Comparison of ENCODE assay signal across 8 cellular contexts in genomic region chr16:88804552-88805339, GRCh38. TPM values are rescaled to one million over a fixed set of nuclear protein-coding genes. Genes with fewer than 3 reads are reported as not detected.
DNase-seq lines count a peak whose midpoint lies in the region; ATAC-seq, FAIRE-seq and TF ChIP-seq lines count a peak whose summit lies in the region.

No MANE protein-coding gene starts in this region.

- ATAC-seq in activated CD4-positive, alpha-beta T cell treated with anti-CD3 and anti-CD28 coated beads for 36 hours: peak; percentile 13

- no peaks in the 10 kb centered on the region for H3K9me3 Mint-ChIP-seq in activated CD4-positive, alpha-beta T cell treated with anti-CD3 and anti-CD28 coated beads for 36 hours (ENCODE audit: low read depth)
- H3K9me3 Mint-ChIP-seq in nephron: no peaks in the 10 kb centered on the region

- H3K27me3 ChIP-seq in bronchial epithelial cell (ENCODE audit: control insufficient read depth, insufficient read depth, low read length): no peaks in the 10 kb centered on the region
- H3K27me3 ChIP-seq in ascending aorta: no peaks in the 10 kb centered on the region

- H3K4me1 Mint-ChIP-seq in activated CD4-positive, alpha-beta T cell treated with anti-CD3 and anti-CD28 coated beads for 36 hours: peaks cover 32% of the 10 kb centered on the region
- no peaks in the 10 kb centered on the region for H3K4me1 Mint-ChIP-seq in nephron

- no peaks in the 10 kb centered on the region for H3K27me3 Mint-ChIP-seq in activated CD4-positive, alpha-beta T cell treated with anti-CD3 and anti-CD28 coated beads for 36 hours
- no peaks in the 10 kb centered on the region for H3K27me3 Mint-ChIP-seq in nephron (ENCODE audit: low read depth)

- intact Hi-C loops in activated CD4-positive, alpha-beta T cell treated with anti-CD3 and anti-CD28 coated beads for 36 hours (cut with DNase I, micrococcal nuclease): loop anchor here (1.0 to 5.0 kb wide), 4 partner anchors 67 to 1068 kb away; partner anchors contain the start of genes RPL13 (in 1 of the 2), TCF25 (in 1 of the 2) and ZFPM1 (in 1 of the 2)
- intact Hi-C loops in ascending aorta (cut with DNase I): no loop called here

- no peak overlapping the region for H3K27ac ChIP-seq in ascending aorta

- H3K27ac Mint-ChIP-seq in activated CD4-positive, alpha-beta T cell treated with anti-CD3 and anti-CD28 coated beads for 36 hours: peak overlapping the region; percentile 47
- no peak overlapping the region for H3K27ac Mint-ChIP-seq in nephron

- peak; percentile 71 for DNase-seq in activated CD4-positive, alpha-beta T cell treated with anti-CD3 and anti-CD28 coated beads for 36 hours
- no peak for DNase-seq in activated CD4-positive, alpha-beta T cell treated with anti-CD3 and anti-CD28 coated beads, Interleukin-2, amount 50 U/mL, for 4 hours
- DNase-seq in NCI-H510A treated with DMSO at 0.1 percent for 48 hours (lab: John Stamatoyannopoulos, UW) (peak; percentile 26), bronchial epithelial cell (ENCODE audit: low read depth) (no peak), ascending aorta (ENCODE audit: low spot score in 2 of 2) (no peak), activated gamma-delta T cell treated with Interleukin-2 at 50 U/mL for 16 hours (no peak), ecto neural progenitor cell (ENCODE audit: low spot score) (no peak)

- H3K9me3 ChIP-seq in ascending aorta: no peaks in the 10 kb centered on the region

- no peak for FAIRE-seq in bronchial epithelial cell (lab: Jason Lieb, UNC)

- peaks cover 0 to 14% of the 10 kb centered on the region in 2 donors for H3K4me1 ChIP-seq in ascending aorta

- H3K4me3 ChIP-seq in bronchial epithelial cell (ENCODE audit: low read depth, low read length): peak overlapping the region; percentile 70
- H3K4me3 ChIP-seq in ascending aorta: peak overlapping the region in 1 of 2 donors; percentile 63

- POLR2A ChIA-PET in activated CD4-positive, alpha-beta T cell treated with anti-CD3 and anti-CD28 coated beads for 36 hours (lab: Charles Lee): no interaction called here

- TF ChIP-seq CTCF in bronchial epithelial cell (IDR thresholded peaks at IDR 0.05; ENCODE audit: insufficient read depth, low read length, severe bottlenecking) (no peak), nephron (IDR thresholded peaks at IDR 0.05; ENCODE audit: unreplicated experiment in 3 of 3) (no peak), ascending aorta (IDR thresholded peaks at IDR 0.05) (no peak)

- peaks cover 49% of the 10 kb centered on the region for H3K36me3 Mint-ChIP-seq in activated CD4-positive, alpha-beta T cell treated with anti-CD3 and anti-CD28 coated beads for 36 hours (ENCODE audit: low read depth)
- peaks cover 5% of the 10 kb centered on the region for H3K36me3 Mint-ChIP-seq in nephron (ENCODE audit: low read depth)

- CTCF ChIA-PET in activated CD4-positive, alpha-beta T cell treated with anti-CD3 and anti-CD28 coated beads for 36 hours (lab: Charles Lee): no interaction called here

- H3K4me3 Mint-ChIP-seq in activated CD4-positive, alpha-beta T cell treated with anti-CD3 and anti-CD28 coated beads for 36 hours: peak overlapping the region; percentile 83
- H3K4me3 Mint-ChIP-seq in nephron: peak overlapping the region; percentile 72 to 78 (median 75)

- H3K36me3 ChIP-seq in bronchial epithelial cell (ENCODE audit: control insufficient read depth, insufficient read depth, low read length) (peaks cover 6% of the 10 kb centered on the region), ascending aorta (peaks cover 12 to 20% of the 10 kb centered on the region in 2 donors)

RNA-seq across cellular contexts. Expression of gene CDT1, which starts 1.2 kb away (rescaled TPM):
- 100 to 1,000 TPM; 136 to 182 TPM for total RNA-seq in activated CD4-positive, alpha-beta T cell treated with anti-CD3 and anti-CD28 coated beads for 36 hours
- total RNA-seq in bronchial epithelial cell (0.26 TPM in 2 replicates), ascending aorta (not detected)

RNA-seq across cellular contexts. Expression of gene APRT, which starts 7.0 kb away (rescaled TPM):
- 100 to 1,000 TPM; 105 to 179 TPM for total RNA-seq in activated CD4-positive, alpha-beta T cell treated with anti-CD3 and anti-CD28 coated beads for 36 hours
- total RNA-seq in bronchial epithelial cell (153 and 154 TPM in 2 replicates), ascending aorta (305 TPM)

RNA-seq across cellular contexts. Expression of gene PIEZO1, which starts 19.7 kb away (rescaled TPM):
- total RNA-seq in activated CD4-positive, alpha-beta T cell treated with anti-CD3 and anti-CD28 coated beads for 36 hours: 100 to 1,000 TPM; 105 to 126 TPM
- total RNA-seq in bronchial epithelial cell (98.2 and 224 TPM in 2 replicates), ascending aorta (428 TPM)

RNA-seq across cellular contexts. Expression of gene GALNS, which starts 52.0 kb away (rescaled TPM):
- total RNA-seq in activated CD4-positive, alpha-beta T cell treated with anti-CD3 and anti-CD28 coated beads for 36 hours: 10 to 100 TPM; 20.1 TPM
- total RNA-seq in bronchial epithelial cell (15.5 and 16.3 TPM in 2 replicates), ascending aorta (62.2 TPM)

RNA-seq across cellular contexts. Expression of gene TRAPPC2L, which starts 52.2 kb away (rescaled TPM):
- 10 to 100 TPM; 43.3 to 50.7 TPM for total RNA-seq in activated CD4-positive, alpha-beta T cell treated with anti-CD3 and anti-CD28 coated beads for 36 hours
- total RNA-seq in bronchial epithelial cell (47.5 and 65.0 TPM in 2 replicates), ascending aorta (7.6 TPM)

Comparison
In these comparisons a context has a peak if more than half of its experiments do, and no peak if none do; other contexts are left out.
1. DNase-seq: peak in activated CD4-positive, alpha-beta T cell treated with anti-CD3 and anti-CD28 coated beads for 36 hours (single experiment) and NCI-H510A treated with DMSO at 0.1 percent for 48 hours (single experiment); none in activated CD4-positive, alpha-beta T cell treated with anti-CD3 and anti-CD28 coated beads, Interleukin-2, amount 50 U/mL, for 4 hours (0 of 2), bronchial epithelial cell (single experiment), ascending aorta (0 of 2), activated gamma-delta T cell treated with Interleukin-2 at 50 U/mL for 16 hours (single experiment) and ecto neural progenitor cell (single experiment).
2. RNA of gene CDT1, which starts 1.2 kb away (total RNA-seq): 136 to 182 TPM in activated CD4-positive, alpha-beta T cell treated with anti-CD3 and anti-CD28 coated beads for 36 hours; 0.26 TPM in bronchial epithelial cell and not detected in ascending aorta (single experiment); every median in the first group is over 100 times any median in the second.